16 cellular contexts compared by ENCODE assay signal in genomic region chr5:146644811-146645210, GRCh38.
"Had no signal": no experiment of that assay in that cellular context is flagged by ENCODE, and none has a peak within 500 bp of the region (broad histone marks: within the 10 kb centered on the region; RNA-seq: fewer than 3 reads in every experiment).

No MANE protein-coding gene starts in this region.

- H3K36me3 Mint-ChIP-seq: activated naive CD8-positive, alpha-beta T cell treated with anti-CD3 and anti-CD28 coated beads, Interleukin-2, amount 10 ng/mL, durations not matched to agents 7 days and 5 days; naive B cell had no signal

- H3K9me3 Mint-ChIP-seq: activated naive CD8-positive, alpha-beta T cell treated with anti-CD3 and anti-CD28 coated beads, Interleukin-2, amount 10 ng/mL, durations not matched to agents 7 days and 5 days had no signal

- H3K27ac Mint-ChIP-seq: activated naive CD8-positive, alpha-beta T cell treated with anti-CD3 and anti-CD28 coated beads, Interleukin-2, amount 10 ng/mL, durations not matched to agents 7 days and 5 days; naive B cell had no signal

- H3K27me3 Mint-ChIP-seq: activated naive CD8-positive, alpha-beta T cell treated with anti-CD3 and anti-CD28 coated beads, Interleukin-2, amount 10 ng/mL, durations not matched to agents 7 days and 5 days; naive B cell had no signal

- H3K4me1 Mint-ChIP-seq: activated naive CD8-positive, alpha-beta T cell treated with anti-CD3 and anti-CD28 coated beads, Interleukin-2, amount 10 ng/mL, durations not matched to agents 7 days and 5 days; naive B cell had no signal

- DNase-seq: activated CD4-positive, CD25-positive, alpha-beta regulatory T cell treated with anti-CD3 and anti-CD28 coated beads, Interleukin-2, amount 50 U/mL, for 72 hours; activated naive CD4-positive, alpha-beta T cell; activated naive CD8-positive, alpha-beta T cell treated with anti-CD3 and anti-CD28 coated beads, Interleukin-2, amount 10 ng/mL, durations not matched to agents 7 days and 5 days; activated T-cell treated with anti-CD3 and anti-CD28 coated beads for 4 hours; brain microvascular endothelial cell; cortex of kidney; effector CD4-positive, alpha-beta T cell; hippocampal formation; kidney; left ventricle myocardium inferior; naive B cell; ovary; stimulated activated CD4-positive, alpha-beta T cell treated with anti-CD3 and anti-CD28 coated beads, Interleukin-12 subunit alpha, Interleukin-12 subunit beta, amount 100 ng/mL, for 4 hours; stimulated activated CD4-positive, alpha-beta T cell treated with anti-CD3 and anti-CD28 coated beads, Interleukin-2, amount 100 ng/mL, for 24 hours; thyroid gland had no signal

- H3K27ac ChIP-seq: brain microvascular endothelial cell, esophagus muscularis mucosa, left ventricle myocardium inferior, ovary, thyroid gland had no signal

- H3K4me3 Mint-ChIP-seq: activated naive CD8-positive, alpha-beta T cell treated with anti-CD3 and anti-CD28 coated beads, Interleukin-2, amount 10 ng/mL, durations not matched to agents 7 days and 5 days; naive B cell had no signal
